Comparison of ENCODE assay signal across 15 cellular contexts in genomic region chr10:1495915-1496517, GRCh38.
DNase-seq lines count a peak whose midpoint lies in the region; ATAC-seq, FAIRE-seq and TF ChIP-seq lines count a peak whose summit lies in the region.
"Had no signal": no experiment of that assay in that cellular context is flagged by ENCODE, and none has a peak within 500 bp of the region (broad histone marks: within the 10 kb centered on the region; RNA-seq: fewer than 3 reads in every experiment).

No MANE protein-coding gene starts in this region.

- FAIRE-seq in GM12892 (lab: Jason Lieb, UNC) (peak; percentile 14), H54 (lab: Jason Lieb, UNC) (peak; percentile 20)

- no peak overlapping the region for H3K27ac ChIP-seq in IMR-90 (ENCODE audit: insufficient read depth, low read length)
- H3K27ac ChIP-seq: GM23248 had no signal

- peak overlapping the region; percentile 13 for H2BK5ac ChIP-seq in IMR-90 (ENCODE audit: low read depth, low read length, poor library complexity, severe bottlenecking)

- TF ChIP-seq RAD21 in IMR-90 (IDR thresholded peaks at IDR 0.05; ENCODE audit: low read length): no peak

- no peak for TF ChIP-seq CTCF in IMR-90 (conservative IDR thresholded peaks at IDR 0.05; ENCODE audit: low read depth, low read length)

- no peak overlapping the region for H3K4ac ChIP-seq in IMR-90 (ENCODE audit: low read depth, low read length)

- POLR2A ChIA-PET in IMR-90 (lab: Charles Lee; ENCODE audit: unreplicated experiment): no interaction called here

- no peak overlapping the region for H2BK15ac ChIP-seq in IMR-90 (ENCODE audit: low read depth, low read length)

- H2BK120ac ChIP-seq in IMR-90 (ENCODE audit: low read depth, low read length): no peak overlapping the region

- no peak overlapping the region for H3K23ac ChIP-seq in IMR-90 (ENCODE audit: low read depth, low read length)

- no peak overlapping the region for H3K4me2 ChIP-seq in IMR-90 (ENCODE audit: low read depth, low read length)

- no peak overlapping the region for H2AK9ac ChIP-seq in IMR-90 (replicated peaks; ENCODE audit: low read depth, low read length, poor library complexity)

- intact Hi-C loops in IMR-90 (cut with micrococcal nuclease): no loop called here

- no peak overlapping the region for H2AK5ac ChIP-seq in IMR-90 (ENCODE audit: low read depth, low read length)

- H3K18ac ChIP-seq in IMR-90 (ENCODE audit: low read depth, low read length): no peak overlapping the region

- no peak overlapping the region for H4K91ac ChIP-seq in IMR-90 (ENCODE audit: insufficient read depth, low read depth, low read length)

- no peak overlapping the region for H3K9ac ChIP-seq in IMR-90 (ENCODE audit: low read depth, low read length)
- H3K9ac ChIP-seq: GM23248 had no signal

- H3K9me3 ChIP-seq in IMR-90 (ENCODE audit: control insufficient read depth, insufficient read depth, low read length): peaks cover 12% of the 10 kb centered on the region
- H3K9me3 ChIP-seq: HAP-1 had no signal

- whole genome bisulfite sequencing in IMR-90 (ENCODE audit: extremely low coverage in 2 of 2, insufficient read length in 1 of 2), 2 experiments: 68 to 100% methylated on average over 4 to 5 of the region's 5 CpGs

- CTCF ChIA-PET in IMR-90 (lab: Yijun Ruan, JAX): no interaction called here

- H3K36me3 ChIP-seq in IMR-90 (ENCODE audit: control insufficient read depth, insufficient read depth, low read length): no peaks in the 10 kb centered on the region
- H3K36me3 ChIP-seq: HAP-1 had no signal

- H4K8ac ChIP-seq in IMR-90 (ENCODE audit: low read depth in 2 of 2, low read length in 2 of 2): no peak overlapping the region

- no peaks in the 10 kb centered on the region for H3K4me1 ChIP-seq in IMR-90 (ENCODE audit: control insufficient read depth, insufficient read depth, low read length)
- H3K4me1 ChIP-seq: HAP-1 had no signal

- H3K56ac ChIP-seq in IMR-90 (ENCODE audit: extremely low read depth, insufficient read depth, low read length): no peak overlapping the region

- no peak overlapping the region for H3K14ac ChIP-seq in IMR-90 (replicated peaks; ENCODE audit: low read depth, low read length)

- TF ChIP-seq POLR2A in GM12892 (IDR thresholded peaks at IDR 0.05; ENCODE audit: low read depth, low read length): no peak
- no peak for TF ChIP-seq POLR2A in H54 (IDR thresholded peaks at IDR 0.05; ENCODE audit: low read depth, low read length)
- TF ChIP-seq POLR2A in IMR-90 (IDR thresholded peaks at IDR 0.05; ENCODE audit: low read depth, low read length): no peak

- H2AFZ ChIP-seq in IMR-90 (replicated peaks; ENCODE audit: low read length, poor library complexity): no peak overlapping the region
- H2AFZ ChIP-seq: GM23248 had no signal

- H3K4me3 ChIP-seq in IMR-90 (ENCODE audit: insufficient read depth, low read depth, low read length): no peak overlapping the region
- H3K4me3 ChIP-seq: GM23248, HAP-1 had no signal

- no peak overlapping the region for H2BK20ac ChIP-seq in IMR-90 (ENCODE audit: low read depth, low read length)

- H4K20me1 ChIP-seq in IMR-90 (ENCODE audit: insufficient read depth, low read length): no peaks in the 10 kb centered on the region

- DNase-seq in GM12892 (ENCODE audit: insufficient read length): no peak
- DNase-seq in H54 (ENCODE audit: insufficient read length, low spot score): no peak
- no peak for DNase-seq in IMR-90
- no peak for DNase-seq in NCI-H1105 (lab: John Stamatoyannopoulos, UW)
- no peak for DNase-seq in anterior cingulate cortex (lab: John Stamatoyannopoulos, UW)
- DNase-seq: C1 segment of cervical spinal cord; Calu3; CD4-positive, alpha-beta memory T cell; COR-L47; DMS53; DMS79 treated with DMSO at 0.1 percent for 48 hours; GF-D8; GM23248 had no signal

- dilution Hi-C loops in IMR-90 (cut with HindIII; ENCODE audit: low sequenced_read_pairs, unreplicated experiment): no loop called here

- H3K79me1 ChIP-seq in IMR-90 (ENCODE audit: low read depth in 1 of 2, low read length in 2 of 2): no peaks in the 10 kb centered on the region

- H4K5ac ChIP-seq in IMR-90 (ENCODE audit: low read depth, low read length): no peak overlapping the region

- H3K9me1 ChIP-seq in IMR-90 (ENCODE audit: insufficient read depth, low read length): no peaks in the 10 kb centered on the region

- no TSS peak for BruUV-seq in IMR-90 (replicated peaks; lab: Mats Ljungman, UMichigan)

- no peaks in the 10 kb centered on the region for H3K27me3 ChIP-seq in IMR-90 (ENCODE audit: control insufficient read depth, insufficient read depth, low read length)

- no peak for ATAC-seq in IMR-90 (ENCODE audit: low read depth)
- no peak for ATAC-seq in GM21717 (IDR thresholded peaks at IDR 0.05; ENCODE audit: unreplicated experiment)

- in situ Hi-C loops in IMR-90 (cut with MboI; ENCODE audit: low sequenced_read_pairs): no loop called here

TF ChIP-seq in IMR-90, 13 proteins besides CTCF, POLR2A, EP300 and RAD21:
- TF ChIP-seq, protein P1, sequence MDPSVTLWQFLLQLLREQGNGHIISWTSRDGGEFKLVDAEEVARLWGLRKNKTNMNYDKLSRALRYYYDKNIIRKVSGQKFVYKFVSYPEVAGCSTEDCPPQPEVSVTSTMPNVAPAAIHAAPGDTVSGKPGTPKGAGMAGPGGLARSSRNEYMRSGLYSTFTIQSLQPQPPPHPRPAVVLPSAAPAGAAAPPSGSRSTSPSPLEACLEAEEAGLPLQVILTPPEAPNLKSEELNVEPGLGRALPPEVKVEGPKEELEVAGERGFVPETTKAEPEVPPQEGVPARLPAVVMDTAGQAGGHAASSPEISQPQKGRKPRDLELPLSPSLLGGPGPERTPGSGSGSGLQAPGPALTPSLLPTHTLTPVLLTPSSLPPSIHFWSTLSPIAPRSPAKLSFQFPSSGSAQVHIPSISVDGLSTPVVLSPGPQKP (IDR thresholded peaks at IDR 0.05; ENCODE audit: borderline replicate concordance, low read depth, low read length): no peak
- TF ChIP-seq RFX5 (IDR thresholded peaks at IDR 0.05; ENCODE audit: low read depth, low read length): no peak
- TF ChIP-seq NFE2L2 (IDR thresholded peaks at IDR 0.05; ENCODE audit: low read depth, low read length): no peak
- no peak for TF ChIP-seq MAFK (IDR thresholded peaks at IDR 0.05; ENCODE audit: low read depth, low read length)
- no peak for TF ChIP-seq BHLHE40 (IDR thresholded peaks at IDR 0.05; ENCODE audit: low read depth, low read length)
- TF ChIP-seq MXI1 (IDR thresholded peaks at IDR 0.05; ENCODE audit: borderline replicate concordance, low read depth, low read length): no peak
- TF ChIP-seq, protein P2, sequence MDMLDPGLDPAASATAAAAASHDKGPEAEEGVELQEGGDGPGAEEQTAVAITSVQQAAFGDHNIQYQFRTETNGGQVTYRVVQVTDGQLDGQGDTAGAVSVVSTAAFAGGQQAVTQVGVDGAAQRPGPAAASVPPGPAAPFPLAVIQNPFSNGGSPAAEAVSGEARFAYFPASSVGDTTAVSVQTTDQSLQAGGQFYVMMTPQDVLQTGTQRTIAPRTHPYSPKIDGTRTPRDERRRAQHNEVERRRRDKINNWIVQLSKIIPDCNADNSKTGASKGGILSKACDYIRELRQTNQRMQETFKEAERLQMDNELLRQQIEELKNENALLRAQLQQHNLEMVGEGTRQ (IDR thresholded peaks at IDR 0.05; ENCODE audit: low read depth, low read length): no peak
- TF ChIP-seq CHD1 (IDR thresholded peaks at IDR 0.05; ENCODE audit: low read depth, low read length): no peak
- TF ChIP-seq RCOR1 (IDR thresholded peaks at IDR 0.05; ENCODE audit: insufficient replicate concordance, low read length): no peak
- no peak for TF ChIP-seq MAZ (IDR thresholded peaks at IDR 0.05; ENCODE audit: borderline replicate concordance, low read depth, low read length)
TF ChIP-seq in IMR-90: peak in this region for 0.
